ENCODE assay signal across 23 cellular contexts in genomic region chr5:26945881-26946280, GRCh38.
DNase-seq lines count a peak whose midpoint lies in the region; ATAC-seq and TF ChIP-seq lines count a peak whose summit lies in the region.
"Had no signal": no experiment of that assay in that cellular context is flagged by ENCODE, and none has a peak within 500 bp of the region (broad histone marks: within the 10 kb centered on the region; RNA-seq: fewer than 3 reads in every experiment).

No MANE protein-coding gene starts in this region.

- H4K20me1 ChIP-seq in smooth muscle cell (ENCODE audit: low read depth): no peaks in the 10 kb centered on the region

- no peaks in the 10 kb centered on the region for H3K9me3 ChIP-seq in RWPE2 (ENCODE audit: severe bottlenecking)
- no peaks in the 10 kb centered on the region for H3K9me3 ChIP-seq in smooth muscle cell (replicated peaks; ENCODE audit: low read depth)
- H3K9me3 ChIP-seq: SJSA1 had no signal

- no peaks in the 10 kb centered on the region for H3K36me3 Mint-ChIP-seq in endothelial cell (ENCODE audit: low read depth, unreplicated experiment)
- H3K36me3 Mint-ChIP-seq in MCF 10A (ENCODE audit: insufficient read depth, unreplicated experiment): no peaks in the 10 kb centered on the region
- H3K36me3 Mint-ChIP-seq: CD4-positive, alpha-beta memory T cell; IgD-negative memory B cell had no signal

- peak; percentile 54 for ATAC-seq in RWPE2 (ENCODE audit: low read depth)
- ATAC-seq: GM12878 had no signal

- intact Hi-C loops in MCF 10A (cut with micrococcal nuclease): no loop called here

- no peak overlapping the region for H2AFZ ChIP-seq in smooth muscle cell (ENCODE audit: low read depth)

- H3K27ac Mint-ChIP-seq in endothelial cell (ENCODE audit: unreplicated experiment) (no peak overlapping the region), MCF 10A (ENCODE audit: low read depth, unreplicated experiment) (no peak overlapping the region)
- H3K27ac Mint-ChIP-seq: CD4-positive, alpha-beta memory T cell; IgD-negative memory B cell had no signal

- H3K9me3 Mint-ChIP-seq in endothelial cell (ENCODE audit: unreplicated experiment) (no peaks in the 10 kb centered on the region), MCF 10A (ENCODE audit: unreplicated experiment) (no peaks in the 10 kb centered on the region)

- H3K27ac ChIP-seq in RWPE2 (ENCODE audit: poor library complexity, severe bottlenecking) (no peak overlapping the region), smooth muscle cell (ENCODE audit: low read depth) (no peak overlapping the region)
- H3K27ac ChIP-seq: KMS-11, SJSA1 had no signal

- H3K36me3 ChIP-seq in RWPE2 (ENCODE audit: low read depth): no peaks in the 10 kb centered on the region
- H3K36me3 ChIP-seq in smooth muscle cell (ENCODE audit: low read depth): no peaks in the 10 kb centered on the region
- H3K36me3 ChIP-seq: SJSA1 had no signal

- TF ChIP-seq CTCF in RWPE2 (IDR thresholded peaks at IDR 0.05; ENCODE audit: poor library complexity, severe bottlenecking) (no peak), epithelial cell of esophagus (IDR thresholded peaks at IDR 0.05; ENCODE audit: insufficient read depth, low read depth, low read length, missing control alignments) (no peak), smooth muscle cell (IDR thresholded peaks at IDR 0.05; ENCODE audit: borderline replicate concordance, insufficient read depth, poor library complexity, severe bottlenecking) (no peak), endothelial cell (IDR thresholded peaks at IDR 0.05; ENCODE audit: unreplicated experiment) (no peak), MCF 10A (IDR thresholded peaks at IDR 0.05; ENCODE audit: unreplicated experiment) (no peak)

- no peak overlapping the region for H3K4me3 Mint-ChIP-seq in endothelial cell (ENCODE audit: unreplicated experiment)
- no peak overlapping the region for H3K4me3 Mint-ChIP-seq in MCF 10A (ENCODE audit: unreplicated experiment)
- H3K4me3 Mint-ChIP-seq: CD4-positive, alpha-beta memory T cell; IgD-negative memory B cell had no signal

- H3K4me1 ChIP-seq in RWPE2 (ENCODE audit: insufficient read depth, poor library complexity, severe bottlenecking) (peaks cover 17% of the 10 kb centered on the region), smooth muscle cell (ENCODE audit: low read depth) (no peaks in the 10 kb centered on the region)
- H3K4me1 ChIP-seq: SJSA1 had no signal

- H3F3A ChIP-seq in smooth muscle cell (ENCODE audit: low read depth): no peaks in the 10 kb centered on the region

- H3K4me3 ChIP-seq in RWPE2 (ENCODE audit: severe bottlenecking): no peak overlapping the region
- H3K4me3 ChIP-seq in epithelial cell of esophagus (ENCODE audit: low read length): no peak overlapping the region
- no peak overlapping the region for H3K4me3 ChIP-seq in smooth muscle cell
- H3K4me3 ChIP-seq: GM12878, SJSA1 had no signal

- POLR2A ChIA-PET in MCF 10A (lab: Yijun Ruan, JAX): no interaction called here

- H3K4me2 ChIP-seq in smooth muscle cell: peak overlapping the region; percentile 8
- H3K4me2 ChIP-seq: KMS-11 had no signal

- H3K79me2 ChIP-seq in smooth muscle cell (ENCODE audit: low read depth): no peaks in the 10 kb centered on the region

- peaks cover 3% of the 10 kb centered on the region for H3K27me3 Mint-ChIP-seq in endothelial cell (ENCODE audit: unreplicated experiment)
- H3K27me3 Mint-ChIP-seq in MCF 10A (ENCODE audit: insufficient read depth, unreplicated experiment): no peaks in the 10 kb centered on the region
- H3K27me3 Mint-ChIP-seq: CD4-positive, alpha-beta memory T cell; IgD-negative memory B cell had no signal

- no TSS peak for BruUV-seq in MCF 10A (replicated peaks; lab: Mats Ljungman, UMichigan)

- H3K4me1 Mint-ChIP-seq in endothelial cell (ENCODE audit: unreplicated experiment): peaks cover 7% of the 10 kb centered on the region
- no peaks in the 10 kb centered on the region for H3K4me1 Mint-ChIP-seq in MCF 10A (ENCODE audit: insufficient read depth, unreplicated experiment)
- H3K4me1 Mint-ChIP-seq: CD4-positive, alpha-beta memory T cell; IgD-negative memory B cell had no signal

- CTCF ChIA-PET in MCF 10A (lab: Yijun Ruan, JAX): no interaction called here

- no peak overlapping the region for H3K9ac ChIP-seq in smooth muscle cell (ENCODE audit: low read depth)
- H3K9ac ChIP-seq: KMS-11 had no signal

- DNase-seq in HS-5 (ENCODE audit: low read depth) (peak; percentile 50), RWPE2 (ENCODE audit: low spot score) (no peak), epithelial cell of esophagus (ENCODE audit: low read depth) (peak; percentile 63), smooth muscle cell (lab: John Stamatoyannopoulos, UW; ENCODE audit: unreplicated experiment) (no peak), endothelial cell (ENCODE audit: low spot score) (no peak), MCF 10A (ENCODE audit: unreplicated experiment) (no peak), SKM-1 treated with dmso at 0.1 percent for 144 hours (lab: John Stamatoyannopoulos, UW; ENCODE audit: unreplicated experiment) (no peak)
- no peak for DNase-seq in activated CD8-positive, alpha-beta memory T cell treated with anti-CD3 and anti-CD28 coated beads for 24 hours
- DNase-seq: C1 segment of cervical spinal cord; CD4-positive, alpha-beta memory T cell; COR-L47; DMS53; GDM1; NCI-H1105; NCI-H1436 treated with DMSO at 0.1 percent for 48 hours; NCI-H187 treated with DMSO at 0.1 percent for 48 hours; NCI-H524; NCI-H774; Right ventricle myocardium superior had no signal

- H3K27me3 ChIP-seq in RWPE2 (ENCODE audit: insufficient read depth, poor library complexity, severe bottlenecking) (no peaks in the 10 kb centered on the region), smooth muscle cell (ENCODE audit: low read depth) (no peaks in the 10 kb centered on the region)
- H3K27me3 ChIP-seq: SJSA1 had no signal

Comparison
In these comparisons a context has a peak if more than half of its experiments do, and no peak if none do; other contexts are left out.
1. DNase-seq: peak in HS-5 (single experiment) and epithelial cell of esophagus (single experiment); none in RWPE2 (single experiment), smooth muscle cell (single experiment), endothelial cell (single experiment), MCF 10A (single experiment), activated CD8-positive, alpha-beta memory T cell treated with anti-CD3 and anti-CD28 coated beads for 24 hours (single experiment) and SKM-1 treated with dmso at 0.1 percent for 144 hours (single experiment).